ENCODE assay signal across 8 cellular contexts in the genomic region with DNA sequence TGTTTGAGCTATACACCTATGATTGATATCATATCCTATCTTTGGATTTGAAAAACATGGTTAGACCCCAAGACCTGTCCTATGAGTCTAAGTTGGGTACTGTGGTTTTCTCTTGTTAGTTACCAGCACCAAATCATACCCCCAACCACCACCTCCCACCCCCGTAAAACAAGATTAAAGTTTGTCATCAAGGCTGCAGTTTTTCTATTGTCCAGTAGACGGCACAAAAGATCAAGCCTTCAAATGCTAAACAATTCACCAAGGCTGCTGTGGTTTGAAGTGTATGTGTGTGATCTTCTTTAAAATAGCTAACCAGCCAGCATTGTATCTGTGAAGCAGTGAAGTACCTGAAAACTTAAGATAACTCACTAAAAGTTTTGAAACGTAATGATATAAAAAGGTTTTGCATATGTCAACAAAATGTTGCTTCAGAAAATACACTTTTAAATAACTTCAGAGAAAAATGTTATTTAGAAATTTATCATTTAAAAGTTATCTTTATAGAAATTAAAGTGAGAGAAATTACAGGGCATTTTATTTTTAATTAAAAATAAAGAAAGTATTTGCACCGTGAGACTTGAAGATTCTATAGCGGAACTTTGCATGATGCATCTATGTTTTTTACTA. TPM values are rescaled to one million over a fixed set of nuclear protein-coding genes. Genes with fewer than 3 reads are reported as not detected.
DNase-seq lines count a peak whose midpoint lies in the region; ATAC-seq, FAIRE-seq and TF ChIP-seq lines count a peak whose summit lies in the region.

No MANE protein-coding gene starts in this region.

- 25 to 26% methylated on average over 5 of the region's 5 CpGs for WGBS in pancreas, 2 donors

- FAIRE-seq in pancreas (lab: Jason Lieb, UNC), result peak; percentile 73

- in situ Hi-C loops in KBM-7 (cut with MboI; ENCODE audit: low pct_unique_long_range_greater_than_20kb, low sequenced_read_pairs), result no loop called here

- H3K27ac ChIP-seq in Peyer's patch (no peak overlapping the region), pancreas (no peak overlapping the region)

- H3K9me3 ChIP-seq in Peyer's patch (no peaks in the 10 kb centered on the region), pancreas (no peaks in the 10 kb centered on the region)

- no peak overlapping the region for H3K4me3 Mint-ChIP-seq in activated T-cell treated with anti-CD3 and anti-CD28 coated beads, Interleukin-2, amount 50 U/mL, for 4 hours

- H3K4me1 ChIP-seq in Peyer's patch (peaks cover 0 to 11% (median 0%) of the 10 kb centered on the region in 4 donors), pancreas (peaks cover 0 to 6% (median 5%) of the 10 kb centered on the region in 3 donors)

- intact Hi-C loops in pancreas (cut with DNase I), result no loop called here

- no peaks in the 10 kb centered on the region for H3K36me3 ChIP-seq in Peyer's patch
- H3K36me3 ChIP-seq in pancreas, result no peaks in the 10 kb centered on the region

- peaks cover 72% of the 10 kb centered on the region for H3K27me3 Mint-ChIP-seq in activated T-cell treated with anti-CD3 and anti-CD28 coated beads, Interleukin-2, amount 50 U/mL, for 4 hours (ENCODE audit: low read depth)

- H3K4me3 ChIP-seq in Peyer's patch, result no peak overlapping the region
- no peak overlapping the region for H3K4me3 ChIP-seq in epithelial cell of esophagus (ENCODE audit: low read length)
- H3K4me3 ChIP-seq in pancreas, result no peak overlapping the region

- TF ChIP-seq POLR2A in Peyer's patch (IDR thresholded peaks at IDR 0.05), result no peak

- peaks cover 15% of the 10 kb centered on the region for H3K4me1 Mint-ChIP-seq in activated T-cell treated with anti-CD3 and anti-CD28 coated beads, Interleukin-2, amount 50 U/mL, for 4 hours (ENCODE audit: low read depth)

- H3K36me3 Mint-ChIP-seq in activated T-cell treated with anti-CD3 and anti-CD28 coated beads, Interleukin-2, amount 50 U/mL, for 4 hours (ENCODE audit: insufficient read depth), result no peaks in the 10 kb centered on the region

- peak in 1 of 4 donors; percentile 6 for ATAC-seq in pancreas
- ATAC-seq in activated T-cell treated with anti-CD3 and anti-CD28 coated beads, Interleukin-2, amount 50 U/mL, for 4 hours, result no peak

- H3K9me3 Mint-ChIP-seq in activated T-cell treated with anti-CD3 and anti-CD28 coated beads, Interleukin-2, amount 50 U/mL, for 4 hours, result no peaks in the 10 kb centered on the region

- H3K27me3 ChIP-seq in Peyer's patch (peaks cover 0 to 4% of the 10 kb centered on the region in 2 donors), pancreas (no peaks in the 10 kb centered on the region)

- DNase-seq in NCI-H2081 (lab: John Stamatoyannopoulos, UW) (peak; percentile 40 to 65), NCI-H2081 treated with DMSO at 0.1 percent for 48 hours (lab: John Stamatoyannopoulos, UW) (no peak), KBM-7 (peak; percentile 76), Peyer's patch (no peak), epithelial cell of esophagus (ENCODE audit: low read depth) (peak; percentile 70), pancreas (peak in 2 of 6 donors; percentile 22 to 35)
- no peak for DNase-seq in activated CD4-positive, alpha-beta T cell treated with anti-CD3 and anti-CD28 coated beads, Interleukin-2, amount 50 U/mL, for 1 hour
- no peak for DNase-seq in activated T-cell treated with anti-CD3 and anti-CD28 coated beads, Interleukin-2, amount 50 U/mL, for 4 hours

- peak in 5 of 6 experiments; percentile 59 to 84 (median 80) for TF ChIP-seq CTCF in Peyer's patch (IDR thresholded peaks at IDR 0.05)
- TF ChIP-seq CTCF in epithelial cell of esophagus (IDR thresholded peaks at IDR 0.05; ENCODE audit: insufficient read depth, low read depth, low read length, missing control alignments), result peak; percentile 98
- TF ChIP-seq CTCF in pancreas (IDR thresholded peaks at IDR 0.05), result peak; percentile 45 to 76 (median 59)

RNA-seq across cellular contexts. Expression of gene MEIS1, which starts 5.8 kb away (rescaled TPM):
- total RNA-seq in Peyer's patch (10 to 100 TPM in 3 of 4 donors, 1 to 10 TPM in 1; 7.2 to 64.4 (median 16.3) TPM), pancreas (100 to 1,000 TPM in 1 of 6 donors, 10 to 100 TPM in 5; 48.6 to 129 (median 60.3) TPM)
- polyA plus RNA-seq in pancreas, result 10 to 100 TPM; 41.3 to 57.7 TPM
- under 1 TPM; 0.46 to 0.53 (median 0.46) TPM for total RNA-seq in activated T-cell treated with anti-CD3 and anti-CD28 coated beads, Interleukin-2, amount 50 U/mL, for 4 hours

Comparison
In these comparisons a context has a peak if more than half of its experiments do, and no peak if none do; other contexts are left out.
1. DNase-seq: peak in NCI-H2081 (2 of 2), KBM-7 (single experiment) and epithelial cell of esophagus (single experiment); none in NCI-H2081 treated with DMSO at 0.1 percent for 48 hours (single experiment), Peyer's patch (0 of 3), activated CD4-positive, alpha-beta T cell treated with anti-CD3 and anti-CD28 coated beads, Interleukin-2, amount 50 U/mL, for 1 hour (single experiment) and activated T-cell treated with anti-CD3 and anti-CD28 coated beads, Interleukin-2, amount 50 U/mL, for 4 hours (single experiment).
2. RNA of gene MEIS1, which starts 5.8 kb away (total RNA-seq): 48.6 to 129 TPM in pancreas and 7.2 to 64.4 TPM in Peyer's patch; 0.46 to 0.53 TPM in activated T-cell treated with anti-CD3 and anti-CD28 coated beads, Interleukin-2, amount 50 U/mL, for 4 hours; every median in the first group is over 4 times any median in the second.
3. Peak in every context shown above with its lines, with median percentiles within 50 percentile points of each other: CTCF ChIP-seq.